35 cellular contexts compared by ENCODE assay signal in the genomic region with DNA sequence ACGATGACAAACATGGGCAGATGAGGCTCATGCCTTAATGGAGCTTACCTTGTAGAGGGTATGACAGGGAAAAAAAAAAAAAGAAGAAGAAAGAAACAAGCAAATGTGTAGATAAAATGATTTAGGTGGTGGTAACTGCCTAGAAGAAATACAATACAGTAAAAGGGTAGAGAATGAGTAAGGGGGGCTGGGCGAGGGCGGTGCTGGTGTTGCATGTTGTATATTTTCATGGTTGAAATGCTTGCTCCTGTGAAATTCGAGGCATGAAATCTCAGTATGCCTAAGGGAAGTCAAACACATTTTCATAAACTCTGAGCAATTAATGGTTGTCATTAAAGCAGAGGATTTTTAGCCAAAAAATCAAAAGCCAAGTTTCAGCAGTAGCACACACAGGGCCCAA.
"Had no signal": no experiment of that assay in that cellular context is flagged by ENCODE, and none has a peak within 500 bp of the region (broad histone marks: within the 10 kb centered on the region; RNA-seq: fewer than 3 reads in every experiment).

No MANE protein-coding gene starts in this region.

- DNase-seq: activated B cell treated with CpG ODN at 0.5 μM for 24 hours; activated CD4-positive, alpha-beta memory T cell treated with anti-CD3 and anti-CD28 coated beads for 36 hours; activated CD4-positive, alpha-beta T cell treated with anti-CD3 and anti-CD28 coated beads for 4 hours; activated CD4-positive, alpha-beta T cell treated with anti-CD3 and anti-CD28 coated beads, Interleukin-2, amount 50 U/mL, for 1 hour; activated CD4-positive, CD25-positive, alpha-beta regulatory T cell treated with anti-CD3 and anti-CD28 coated beads, Interleukin-2, amount 50 U/mL, for 72 hours; activated CD8-positive, alpha-beta memory T cell treated with anti-CD3 and anti-CD28 coated beads, Interleukin-2, amount 50 U/mL, for 4 hours; activated effector memory CD4-positive, alpha-beta T cell treated with anti-CD3 and anti-CD28 coated beads, Interleukin-2, amount 50 U/mL, for 16 hours; activated naive CD4-positive, alpha-beta T cell; activated naive CD8-positive, alpha-beta T cell treated with anti-CD3 and anti-CD28 coated beads, Interleukin-2, amount 10 ng/mL, durations not matched to agents 7 days and 5 days; activated T-cell treated with anti-CD3 and anti-CD28 coated beads for 4 hours; activated T-cell treated with anti-CD3 and anti-CD28 coated beads, Interleukin-2, amount 50 U/mL, for 4 hours; body of pancreas; MM.1S; MV-4-11; NCI-H1092; NCI-H146; NCI-H187; NCI-H2029 treated with DMSO at 0.1 percent for 48 hours; NCI-H510A; NCI-H748 treated with DMSO at 0.1 percent for 48 hours; NK-92 treated with Interleukin-12 subunit alpha and Interleukin-12 subunit beta, amount 100 ng/mL, for 24 hours; PC-3; Right ventricle myocardium superior; SW 1271; T-helper 1 cell; T-helper 2 cell; T-helper 9 cell had no signal

- H3K36me3 ChIP-seq: breast epithelium had no signal

- H3K27ac Mint-ChIP-seq: activated B cell treated with CpG ODN at 0.5 μM for 24 hours; activated CD4-positive, alpha-beta memory T cell treated with anti-CD3 and anti-CD28 coated beads for 36 hours; activated naive CD4-positive, alpha-beta T cell treated with anti-CD3 and anti-CD28 coated beads, Interleukin-2, amount 50 U/mL, for 24 hours; activated naive CD8-positive, alpha-beta T cell treated with anti-CD3 and anti-CD28 coated beads, Interleukin-2, amount 10 ng/mL, durations not matched to agents 7 days and 5 days; activated T-helper 1 cell treated with anti-CD3 and anti-CD28 coated beads, Interleukin-12 subunit alpha, Interleukin-12 subunit beta, Interleukin-2, Interleukin-4 antibody, amounts not matched to agents 30 ng/mL and 10 ng/mL and 1 ng/mL, durations not matched to agents 14 hours and 24 hours and 36 hours had no signal

- H3K9me3 ChIP-seq: body of pancreas, breast epithelium had no signal

- H3K4me3 ChIP-seq: body of pancreas, breast epithelium had no signal

- H3K4me1 Mint-ChIP-seq: activated B cell treated with CpG ODN at 0.5 μM for 24 hours; activated naive CD4-positive, alpha-beta T cell treated with anti-CD3 and anti-CD28 coated beads, Interleukin-2, amount 50 U/mL, for 24 hours had no signal

- FAIRE-seq: astrocyte, RCC 7860 had no signal

- H3K27ac ChIP-seq: body of pancreas, KMS-11, RWPE1, VCaP had no signal

- H3K27me3 ChIP-seq: body of pancreas, breast epithelium had no signal

- H3K4me1 ChIP-seq: body of pancreas, breast epithelium had no signal

- H3K27me3 Mint-ChIP-seq: activated CD4-positive, alpha-beta memory T cell treated with anti-CD3 and anti-CD28 coated beads for 36 hours; activated naive CD8-positive, alpha-beta T cell treated with anti-CD3 and anti-CD28 coated beads, Interleukin-2, amount 10 ng/mL, durations not matched to agents 7 days and 5 days had no signal

- H3K9me3 Mint-ChIP-seq: activated B cell treated with CpG ODN at 0.5 μM for 24 hours; activated CD4-positive, alpha-beta memory T cell treated with anti-CD3 and anti-CD28 coated beads for 36 hours; activated naive CD4-positive, alpha-beta T cell treated with anti-CD3 and anti-CD28 coated beads, Interleukin-2, amount 50 U/mL, for 24 hours; activated naive CD8-positive, alpha-beta T cell treated with anti-CD3 and anti-CD28 coated beads, Interleukin-2, amount 10 ng/mL, durations not matched to agents 7 days and 5 days; activated T-cell treated with anti-CD3 and anti-CD28 coated beads, Interleukin-2, amount 50 U/mL, for 4 hours; activated T-helper 1 cell treated with anti-CD3 and anti-CD28 coated beads, Interleukin-12 subunit alpha, Interleukin-12 subunit beta, Interleukin-2, Interleukin-4 antibody, amounts not matched to agents 30 ng/mL and 10 ng/mL and 1 ng/mL, durations not matched to agents 14 hours and 24 hours and 36 hours had no signal

- H3K36me3 Mint-ChIP-seq: activated CD4-positive, alpha-beta memory T cell treated with anti-CD3 and anti-CD28 coated beads for 36 hours; activated naive CD4-positive, alpha-beta T cell treated with anti-CD3 and anti-CD28 coated beads, Interleukin-2, amount 50 U/mL, for 24 hours; activated naive CD8-positive, alpha-beta T cell treated with anti-CD3 and anti-CD28 coated beads, Interleukin-2, amount 10 ng/mL, durations not matched to agents 7 days and 5 days had no signal

- H3K9ac ChIP-seq: KMS-11 had no signal

- H3K4me3 Mint-ChIP-seq: activated B cell treated with CpG ODN at 0.5 μM for 24 hours; activated CD4-positive, alpha-beta memory T cell treated with anti-CD3 and anti-CD28 coated beads for 36 hours; activated naive CD4-positive, alpha-beta T cell treated with anti-CD3 and anti-CD28 coated beads, Interleukin-2, amount 50 U/mL, for 24 hours; activated naive CD8-positive, alpha-beta T cell treated with anti-CD3 and anti-CD28 coated beads, Interleukin-2, amount 10 ng/mL, durations not matched to agents 7 days and 5 days; activated T-cell treated with anti-CD3 and anti-CD28 coated beads, Interleukin-2, amount 50 U/mL, for 4 hours; activated T-helper 1 cell treated with anti-CD3 and anti-CD28 coated beads, Interleukin-12 subunit alpha, Interleukin-12 subunit beta, Interleukin-2, Interleukin-4 antibody, amounts not matched to agents 30 ng/mL and 10 ng/mL and 1 ng/mL, durations not matched to agents 14 hours and 24 hours and 36 hours had no signal

- ATAC-seq: activated T-cell treated with anti-CD3 and anti-CD28 coated beads, Interleukin-2, amount 50 U/mL, for 4 hours; body of pancreas; PC-3 had no signal

- H3K4me2 ChIP-seq: KMS-11 had no signal
